In the genomic region with DNA sequence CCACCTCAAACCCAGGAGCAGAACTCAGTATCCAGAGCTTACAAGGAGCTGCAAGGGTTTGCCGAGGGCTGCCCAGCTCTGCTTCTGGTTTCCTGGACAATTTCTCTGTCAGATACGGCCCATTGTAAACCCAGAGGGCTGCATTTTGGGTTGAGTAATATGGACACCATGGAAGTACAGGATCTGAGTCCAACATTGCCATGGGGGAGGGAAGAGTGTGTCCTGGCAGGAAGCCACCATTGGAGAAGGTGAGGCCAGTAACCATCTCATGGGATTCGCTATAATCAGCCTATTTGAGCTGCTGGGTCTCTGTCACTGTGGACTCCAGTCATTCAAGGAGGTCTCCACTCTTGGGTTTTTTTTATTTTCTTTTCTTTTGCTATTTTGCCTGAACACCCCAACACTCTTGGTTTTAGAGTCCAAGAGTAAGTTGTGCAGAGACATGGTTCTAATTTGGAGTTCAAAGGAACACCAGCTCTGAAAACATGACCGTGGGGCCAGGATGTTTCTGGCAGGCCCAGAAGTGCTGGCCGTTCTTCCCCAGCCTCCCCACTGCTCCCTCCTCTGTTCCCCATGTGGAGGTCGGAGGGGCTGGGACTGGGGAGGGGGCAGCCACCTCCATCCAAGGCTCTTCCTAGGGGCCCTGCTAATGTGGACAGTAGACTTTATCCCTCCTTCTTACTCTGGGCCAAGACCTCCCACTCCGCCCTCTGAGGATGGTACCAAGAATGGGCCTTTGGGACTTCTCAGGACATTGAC, we compare ENCODE assay signal across 15 cellular contexts. TPM values are rescaled to one million over a fixed set of nuclear protein-coding genes. Genes with fewer than 3 reads are reported as not detected.
A peak's percentile ranks its signal among the peaks of the same experiment; 100 is the strongest.
DNase-seq lines count a peak whose midpoint lies in the region; ATAC-seq and TF ChIP-seq lines count a peak whose summit lies in the region.
"Had no signal": no experiment of that assay in that cellular context is flagged by ENCODE, and none has a peak within 500 bp of the region (broad histone marks: within the 10 kb centered on the region; RNA-seq: fewer than 3 reads in every experiment).

No MANE protein-coding gene starts in this region.

- intact Hi-C loops in colonic mucosa (cut with DNase I): no loop called here
- intact Hi-C loops in activated CD4-positive, alpha-beta T cell treated with anti-CD3 and anti-CD28 coated beads for 36 hours (cut with DNase I, micrococcal nuclease): no loop called here

- H3K9ac ChIP-seq in colonic mucosa (ENCODE audit: low read depth in 2 of 2, low read length in 2 of 2) (peak overlapping the region in 1 of 2 donors; percentile 22), subcutaneous abdominal adipose tissue (ENCODE audit: low read length in 5 of 5) (peak overlapping the region in 3 of 5 donors; percentile 37 to 53 (median 44))
- H3K9ac ChIP-seq: KMS-11 had no signal

- H3K9me3 Mint-ChIP-seq in activated CD4-positive, alpha-beta T cell treated with anti-CD3 and anti-CD28 coated beads for 36 hours (ENCODE audit: low read depth): no peaks in the 10 kb centered on the region
- H3K9me3 Mint-ChIP-seq: activated T-helper 17 cell treated with anti-CD3 and anti-CD28 coated beads, Interleukin-2, amount 50 U/mL, for 72 hours; CD4-positive, alpha-beta T cell; WTC11 had no signal

- TF ChIP-seq CTCF in colonic mucosa (IDR thresholded peaks at IDR 0.05): no peak
- no peak for TF ChIP-seq CTCF in omental fat pad (IDR thresholded peaks at IDR 0.05)

- H3K4me1 ChIP-seq in colonic mucosa (no peaks in the 10 kb centered on the region), mesodermal cell (ENCODE audit: control insufficient read depth, insufficient read depth, low read length, poor library complexity, severe bottlenecking) (peaks cover 27% of the 10 kb centered on the region), subcutaneous abdominal adipose tissue (ENCODE audit: control insufficient read depth in 5 of 5, insufficient read depth in 5 of 5, low read length in 5 of 5) (peaks cover 26 to 76% (median 65%) of the 10 kb centered on the region in 5 donors)

- no peaks in the 10 kb centered on the region for H3K27me3 Mint-ChIP-seq in activated CD4-positive, alpha-beta T cell treated with anti-CD3 and anti-CD28 coated beads for 36 hours
- H3K27me3 Mint-ChIP-seq: activated T-helper 17 cell treated with anti-CD3 and anti-CD28 coated beads, Interleukin-2, amount 50 U/mL, for 72 hours; CD4-positive, alpha-beta T cell had no signal

- no peak overlapping the region for H3K4me3 ChIP-seq in colonic mucosa
- no peak overlapping the region for H3K4me3 ChIP-seq in mesodermal cell (ENCODE audit: extremely low read depth, insufficient read depth, low read length, poor library complexity, severe bottlenecking)
- H3K4me3 ChIP-seq in subcutaneous abdominal adipose tissue (ENCODE audit: low read depth in 1 of 5, low read length in 5 of 5): no peak overlapping the region

- POLR2A ChIA-PET in activated CD4-positive, alpha-beta T cell treated with anti-CD3 and anti-CD28 coated beads for 36 hours (lab: Charles Lee): no interaction called here

- 96 to 100% methylated on average over 3 to 5 of the region's 7 CpGs for WGBS in mesodermal cell (ENCODE audit: insufficient coverage in 2 of 2), 2 experiments

- H3K4me3 Mint-ChIP-seq in activated CD4-positive, alpha-beta T cell treated with anti-CD3 and anti-CD28 coated beads for 36 hours: no peak overlapping the region
- H3K4me3 Mint-ChIP-seq: activated T-helper 17 cell treated with anti-CD3 and anti-CD28 coated beads, Interleukin-2, amount 50 U/mL, for 72 hours; CD4-positive, alpha-beta T cell; WTC11 had no signal

- peak overlapping the region; percentile 45 for H3K27ac ChIP-seq in colonic mucosa
- peak overlapping the region; percentile 96 for H3K27ac ChIP-seq in mesodermal cell (ENCODE audit: low read depth, low read length, severe bottlenecking)
- H3K27ac ChIP-seq in subcutaneous abdominal adipose tissue (ENCODE audit: low read depth, low read length): peak overlapping the region; percentile 93
- H3K27ac ChIP-seq: KMS-11 had no signal

- no peaks in the 10 kb centered on the region for H3K27me3 ChIP-seq in colonic mucosa
- no peaks in the 10 kb centered on the region for H3K27me3 ChIP-seq in subcutaneous abdominal adipose tissue (ENCODE audit: control insufficient read depth in 5 of 5, insufficient read depth in 4 of 5, low read length in 5 of 5)

- DNase-seq in NCI-H69 (lab: John Stamatoyannopoulos, UW): peak; percentile 26
- no peak for DNase-seq in colonic mucosa
- DNase-seq in omental fat pad (ENCODE audit: low spot score): no peak
- DNase-seq in activated CD4-positive, alpha-beta T cell treated with anti-CD3 and anti-CD28 coated beads for 36 hours: no peak
- DNase-seq: CD4-positive, alpha-beta T cell; cortex of kidney; RPMI8226; stimulated activated naive CD8-positive, alpha-beta T cell treated with anti-CD3 and anti-CD28 coated beads, Interleukin-15, Interleukin-2, amounts not matched to agents 100 U/mL and 50 U/mL, for 24 hours had no signal

- H3K27ac Mint-ChIP-seq in activated CD4-positive, alpha-beta T cell treated with anti-CD3 and anti-CD28 coated beads for 36 hours: no peak overlapping the region
- H3K27ac Mint-ChIP-seq: CD4-positive, alpha-beta T cell had no signal

- no peaks in the 10 kb centered on the region for H3K36me3 Mint-ChIP-seq in activated CD4-positive, alpha-beta T cell treated with anti-CD3 and anti-CD28 coated beads for 36 hours (ENCODE audit: low read depth)
- H3K36me3 Mint-ChIP-seq: WTC11 had no signal

- no peak for ATAC-seq in HG03378 (IDR thresholded peaks at IDR 0.05; ENCODE audit: unreplicated experiment)
- ATAC-seq in HG02973 (IDR thresholded peaks at IDR 0.05; ENCODE audit: unreplicated experiment): no peak
- ATAC-seq in omental fat pad (ENCODE audit: low FRiP score): no peak
- no peak for ATAC-seq in activated CD4-positive, alpha-beta T cell treated with anti-CD3 and anti-CD28 coated beads for 36 hours
- ATAC-seq: activated T-helper 17 cell treated with anti-CD3 and anti-CD28 coated beads, Interleukin-2, amount 50 U/mL, for 72 hours; stimulated activated naive CD8-positive, alpha-beta T cell treated with anti-CD3 and anti-CD28 coated beads, Interleukin-15, Interleukin-2, amounts not matched to agents 100 U/mL and 50 U/mL, for 24 hours had no signal

- no peaks in the 10 kb centered on the region for H3K4me1 Mint-ChIP-seq in activated CD4-positive, alpha-beta T cell treated with anti-CD3 and anti-CD28 coated beads for 36 hours
- H3K4me1 Mint-ChIP-seq: activated T-helper 17 cell treated with anti-CD3 and anti-CD28 coated beads, Interleukin-2, amount 50 U/mL, for 72 hours had no signal

- no peaks in the 10 kb centered on the region for H3K36me3 ChIP-seq in colonic mucosa
- H3K36me3 ChIP-seq in mesodermal cell (ENCODE audit: control insufficient read depth, insufficient read depth, low read length): peaks cover 55% of the 10 kb centered on the region
- peaks cover 0 to 32% (median 28%) of the 10 kb centered on the region in 5 donors for H3K36me3 ChIP-seq in subcutaneous abdominal adipose tissue (ENCODE audit: control insufficient read depth in 5 of 5, insufficient read depth in 5 of 5, low read length in 5 of 5)

- CTCF ChIA-PET in activated CD4-positive, alpha-beta T cell treated with anti-CD3 and anti-CD28 coated beads for 36 hours (lab: Charles Lee): no interaction called here

- H3K9me3 ChIP-seq in colonic mucosa (no peaks in the 10 kb centered on the region), mesodermal cell (ENCODE audit: control insufficient read depth, low read length) (no peaks in the 10 kb centered on the region), subcutaneous abdominal adipose tissue (ENCODE audit: control insufficient read depth in 5 of 5, low read length in 5 of 5) (peaks cover 0 to 2% (median 0%) of the 10 kb centered on the region in 5 donors)

RNA-seq across cellular contexts. Expression of gene CHST3, which starts 46.2 kb away (rescaled TPM):
- total RNA-seq in colonic mucosa (1 to 10 TPM; 2.5 to 3.4 TPM), omental fat pad (10 to 100 TPM; 27.9 to 54.2 (median 34.2) TPM)
- polyA plus RNA-seq in mesodermal cell (2013, experiment 1 of 2): 13.5 TPM
- polyA plus RNA-seq in mesodermal cell (2013, experiment 2 of 2): 11.0 TPM
- under 1 TPM; 0.46 to 0.47 TPM for total RNA-seq in activated CD4-positive, alpha-beta T cell treated with anti-CD3 and anti-CD28 coated beads for 36 hours
- total RNA-seq: CD4-positive, alpha-beta T cell had no signal

Comparison
In these comparisons a context has a peak if more than half of its experiments do, and no peak if none do; other contexts are left out.
1. H3K27ac ChIP-seq: peak in every context shown above with its lines; median percentile 96 in mesodermal cell; 93 in subcutaneous abdominal adipose tissue; 45 in colonic mucosa.
2. RNA of gene CHST3, which starts 46.2 kb away (total RNA-seq): 27.9 to 54.2 TPM in omental fat pad; 2.5 to 3.4 TPM in colonic mucosa and 0.46 to 0.47 TPM in activated CD4-positive, alpha-beta T cell treated with anti-CD3 and anti-CD28 coated beads for 36 hours; every median in the first group is over 4 times any median in the second.